ENCODE assay signal across 4 cellular contexts in genomic region chr22:15685641-15686040, GRCh38. TPM values are rescaled to one million over a fixed set of nuclear protein-coding genes. Genes with fewer than 3 reads are reported as not detected.
"Had no signal": no experiment of that assay in that cellular context is flagged by ENCODE, and none has a peak within 500 bp of the region (broad histone marks: within the 10 kb centered on the region; RNA-seq: fewer than 3 reads in every experiment).

No MANE protein-coding gene starts in this region.

RNA-seq across cellular contexts. Expression of gene POTEH, which starts 4.2 kb away (rescaled TPM):
- total RNA-seq: M059J, PC-3, SJCRH30, SK-MEL-5 had no signal
